ENCODE assay signal across 28 cellular contexts in the genomic region with DNA sequence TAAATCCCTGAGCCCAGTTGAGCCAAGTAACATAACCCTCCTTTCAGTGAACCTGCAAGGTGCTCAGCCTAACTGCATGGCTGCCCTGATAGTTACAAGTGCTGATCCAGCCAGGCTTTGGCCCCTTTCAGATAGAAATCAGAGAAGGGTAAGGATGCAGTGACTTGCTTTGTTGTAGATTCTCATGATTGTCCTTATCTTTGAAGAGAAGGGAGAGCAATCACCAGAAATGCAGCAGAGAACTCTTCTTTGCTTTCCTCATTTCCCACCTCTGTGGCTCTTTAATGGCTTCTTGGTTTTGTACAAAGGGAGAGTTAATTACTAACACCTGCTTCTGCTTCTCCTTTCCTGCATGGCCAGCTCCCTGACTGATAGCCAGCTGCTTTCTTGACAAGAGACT.
A peak's percentile ranks its signal among the peaks of the same experiment; 100 is the strongest.
DNase-seq lines count a peak whose midpoint lies in the region; ATAC-seq, FAIRE-seq and TF ChIP-seq lines count a peak whose summit lies in the region.
"Had no signal": no experiment of that assay in that cellular context is flagged by ENCODE, and none has a peak within 500 bp of the region (broad histone marks: within the 10 kb centered on the region; RNA-seq: fewer than 3 reads in every experiment).

No MANE protein-coding gene starts in this region.

- no peak for TF ChIP-seq POLR2A in esophagus muscularis mucosa (IDR thresholded peaks at IDR 0.05; ENCODE audit: low read depth)
- no peak for TF ChIP-seq POLR2A in HepG2 (IDR thresholded peaks at IDR 0.05; ENCODE audit: insufficient read depth in 1 of 2, low read depth in 2 of 2, low read length in 2 of 2)

- H3K4me3 Mint-ChIP-seq in GM23338 (no peak overlapping the region), type B pancreatic cell (no peak overlapping the region)
- H3K4me3 Mint-ChIP-seq: activated CD8-positive, alpha-beta memory T cell treated with anti-CD3 and anti-CD28 coated beads, Interleukin-2, amount 10 ng/mL, durations not matched to agents 7 days and 5 days; activated T-cell treated with anti-CD3 and anti-CD28 coated beads, Interleukin-2, amount 50 U/mL, for 4 hours; CD8-positive, alpha-beta memory T cell; mesothelial cell of epicardium had no signal

- no peak for FAIRE-seq in HepG2 (lab: Jason Lieb, UNC)
- FAIRE-seq: H54, K562 had no signal

- H3K27me3 Mint-ChIP-seq in GM23338 (ENCODE audit: insufficient read depth, low read depth, poor library complexity) (peaks cover 2% of the 10 kb centered on the region), type B pancreatic cell (no peaks in the 10 kb centered on the region)

- H3K4me2 ChIP-seq in GM23338 (no peak overlapping the region), HepG2 (ENCODE audit: low read depth, low read length) (no peak overlapping the region)

- peak; percentile 15 for DNase-seq in COR-L47 (lab: John Stamatoyannopoulos, UW)
- DNase-seq in GM23338 (ENCODE audit: low spot score): no peak
- DNase-seq in NCI-H69 (lab: John Stamatoyannopoulos, UW): peak; percentile 42
- peak; percentile 53 for DNase-seq in esophagus muscularis mucosa (ENCODE audit: extremely low spot score)
- DNase-seq in HepG2 (ENCODE audit: low spot score): no peak
- DNase-seq in type B pancreatic cell (ENCODE audit: extremely low spot score, unreplicated experiment): no peak
- no peak for DNase-seq in 8988T
- DNase-seq: activated CD4-positive, alpha-beta T cell treated with anti-CD3 and anti-CD28 coated beads, Interleukin-2, amount 50 U/mL, for 1 hour; activated CD8-positive, alpha-beta memory T cell treated with anti-CD3 and anti-CD28 coated beads, Interleukin-2, amount 10 ng/mL, durations not matched to agents 7 days and 5 days; activated T-cell treated with anti-CD3 and anti-CD28 coated beads, Interleukin-2, amount 50 U/mL, for 4 hours; CD8-positive, alpha-beta memory T cell; central memory CD4-positive, alpha-beta T cell; cortex of kidney; DMS153; effector memory CD4-positive, alpha-beta T cell; head of caudate nucleus; islet precursor cell; NCI-H1092 treated with DMSO at 0.1 percent for 48 hours; NCI-H774; stimulated activated CD4-positive, alpha-beta T cell treated with anti-CD3 and anti-CD28 coated beads, Interleukin-4, amount 100 ng/mL, for 24 hours; T1000; thyroid gland; WERI-Rb-1 had no signal

- no peak for TF ChIP-seq RAD21 in HepG2 (CRISPR knock-in tag; IDR thresholded peaks at IDR 0.05)

- H2AFZ ChIP-seq in GM23338 (no peak overlapping the region), HepG2 (ENCODE audit: low read length) (no peak overlapping the region)

- no peak for TF ChIP-seq EP300 in esophagus muscularis mucosa (IDR thresholded peaks at IDR 0.05)
- no peak for TF ChIP-seq EP300 in HepG2 (IDR thresholded peaks at IDR 0.05; ENCODE audit: low read depth in 2 of 2, low read length in 2 of 2)
- TF ChIP-seq EP300 in HepG2 (CRISPR knock-in tag; IDR thresholded peaks at IDR 0.05; ENCODE audit: borderline replicate concordance): no peak

- H3K9me2 ChIP-seq in GM23338 (ENCODE audit: insufficient read depth): 0 out of 2 replicates have a peak, but pooled peaks cover 2% of the 10 kb centered on the region

- ATAC-seq in GM23338: no peak
- ATAC-seq in HepG2: no peak
- ATAC-seq in HG02938 (IDR thresholded peaks at IDR 0.05; ENCODE audit: unreplicated experiment): no peak
- ATAC-seq: activated CD8-positive, alpha-beta memory T cell treated with anti-CD3 and anti-CD28 coated beads, Interleukin-2, amount 10 ng/mL, durations not matched to agents 7 days and 5 days; activated T-cell treated with anti-CD3 and anti-CD28 coated beads, Interleukin-2, amount 50 U/mL, for 4 hours; K562 had no signal

- peak overlapping the region; percentile 8; the same call in 1 of the 2 replicates for H3K27ac Mint-ChIP-seq in GM23338
- H3K27ac Mint-ChIP-seq in type B pancreatic cell: no peak overlapping the region
- H3K27ac Mint-ChIP-seq: activated CD8-positive, alpha-beta memory T cell treated with anti-CD3 and anti-CD28 coated beads, Interleukin-2, amount 10 ng/mL, durations not matched to agents 7 days and 5 days; mesothelial cell of epicardium had no signal

- no peaks in the 10 kb centered on the region for H3K4me1 Mint-ChIP-seq in GM23338
- H3K4me1 Mint-ChIP-seq in type B pancreatic cell (ENCODE audit: unreplicated experiment): peaks cover 5% of the 10 kb centered on the region
- H3K4me1 Mint-ChIP-seq: activated CD8-positive, alpha-beta memory T cell treated with anti-CD3 and anti-CD28 coated beads, Interleukin-2, amount 10 ng/mL, durations not matched to agents 7 days and 5 days; CD8-positive, alpha-beta memory T cell had no signal

- no peaks in the 10 kb centered on the region for H4K20me1 ChIP-seq in GM23338 (replicated peaks; ENCODE audit: insufficient read depth)
- no peaks in the 10 kb centered on the region for H4K20me1 ChIP-seq in HepG2 (ENCODE audit: insufficient read depth, low read length)

- in situ Hi-C loops in HepG2 (cut with HindIII; ENCODE audit: extremely low pct_ligation_motif_present, low pct_unique_long_range_greater_than_20kb): no loop called here

- no peak overlapping the region for H3K9ac ChIP-seq in HepG2 (ENCODE audit: insufficient read depth, low read depth, low read length)

- H3K9me3 ChIP-seq in esophagus muscularis mucosa (no peaks in the 10 kb centered on the region), HepG2 (ENCODE audit: low read length) (no peaks in the 10 kb centered on the region)
- H3K9me3 ChIP-seq: thyroid gland had no signal

- H3K4me1 ChIP-seq in GM23338 (ENCODE audit: insufficient read depth): no peaks in the 10 kb centered on the region
- no peaks in the 10 kb centered on the region for H3K4me1 ChIP-seq in esophagus muscularis mucosa
- no peaks in the 10 kb centered on the region for H3K4me1 ChIP-seq in HepG2 (ENCODE audit: insufficient read depth, low read length)
- H3K4me1 ChIP-seq: thyroid gland had no signal

- intact Hi-C loops in esophagus muscularis mucosa (cut with DNase I): no loop called here
- intact Hi-C loops in HepG2 (cut with micrococcal nuclease; ENCODE audit: unreplicated experiment): no loop called here

- H3K27me3 ChIP-seq in GM23338 (ENCODE audit: insufficient read depth): no peaks in the 10 kb centered on the region
- H3K27me3 ChIP-seq in esophagus muscularis mucosa: no peaks in the 10 kb centered on the region
- 0 out of 5 replicates have a peak, but pooled peaks cover 0 to 1% of the 10 kb centered on the region in 2 experiments for H3K27me3 ChIP-seq in HepG2 (ENCODE audit: control insufficient read depth in 1 of 2, insufficient read depth in 2 of 2, low read length in 2 of 2)
- H3K27me3 ChIP-seq: SJSA1, thyroid gland had no signal

- H3F3A ChIP-seq in GM23338 (replicated peaks; ENCODE audit: low read depth): no peaks in the 10 kb centered on the region

- H3K36me3 Mint-ChIP-seq in GM23338 (ENCODE audit: low read depth) (no peaks in the 10 kb centered on the region), type B pancreatic cell (peaks cover 5% of the 10 kb centered on the region)
- H3K36me3 Mint-ChIP-seq: activated CD8-positive, alpha-beta memory T cell treated with anti-CD3 and anti-CD28 coated beads, Interleukin-2, amount 10 ng/mL, durations not matched to agents 7 days and 5 days; CD8-positive, alpha-beta memory T cell had no signal

- POLR2A ChIA-PET in HepG2 (lab: Yijun Ruan, JAX): no interaction called here

- H3K36me3 ChIP-seq in GM23338 (ENCODE audit: insufficient read depth) (no peaks in the 10 kb centered on the region), esophagus muscularis mucosa (no peaks in the 10 kb centered on the region), HepG2 (replicated peaks in 1 of 2; ENCODE audit: control insufficient read depth in 1 of 2, insufficient read depth in 2 of 2, low read length in 2 of 2) (no peaks in the 10 kb centered on the region)
- H3K36me3 ChIP-seq: SJSA1, thyroid gland, WERI-Rb-1 had no signal

- BruUV-seq in HepG2 (replicated peaks; lab: Mats Ljungman, UMichigan): no TSS peak

- CTCF ChIA-PET in HepG2 (lab: Yijun Ruan, JAX; ENCODE audit: low intra/inter-chr PET ratio, low total read pairs): no interaction called here

- no peaks in the 10 kb centered on the region; the same call in 2 of the 3 replicates for H3K9me3 Mint-ChIP-seq in GM23338
- H3K9me3 Mint-ChIP-seq in type B pancreatic cell: no peaks in the 10 kb centered on the region
- H3K9me3 Mint-ChIP-seq: activated T-cell treated with anti-CD3 and anti-CD28 coated beads, Interleukin-2, amount 50 U/mL, for 4 hours had no signal

- H3K4me3 ChIP-seq in GM23338 (no peak overlapping the region), esophagus muscularis mucosa (no peak overlapping the region), HepG2 (replicated peaks in 1 of 3; ENCODE audit: insufficient read depth in 1 of 3, low read depth in 2 of 3, low read length in 3 of 3) (no peak overlapping the region)
- H3K4me3 ChIP-seq: K562, SJSA1, thyroid gland had no signal

- H3K27ac ChIP-seq in GM23338 (ENCODE audit: low read depth) (no peak overlapping the region), esophagus muscularis mucosa (replicated peaks in 1 of 4) (no peak overlapping the region), HepG2 (ENCODE audit: extremely low read length, insufficient read depth, low read length) (no peak overlapping the region)
- H3K27ac ChIP-seq: SJSA1, thyroid gland, WERI-Rb-1 had no signal

- no peak for TF ChIP-seq CTCF in GM23338 (conservative IDR thresholded peaks at IDR 0.05; ENCODE audit: low read depth in 2 of 2)
- no peak for TF ChIP-seq CTCF in esophagus muscularis mucosa (IDR thresholded peaks at IDR 0.05)
- no peak for TF ChIP-seq CTCF in HepG2 (CRISPR knock-in tag; IDR thresholded peaks at IDR 0.05)
- TF ChIP-seq CTCF in type B pancreatic cell (conservative IDR thresholded peaks at IDR 0.05): no peak

- H3K79me2 ChIP-seq in GM23338 (replicated peaks; ENCODE audit: insufficient read depth): no peaks in the 10 kb centered on the region
- H3K79me2 ChIP-seq in HepG2 (ENCODE audit: insufficient read depth, low read length): no peaks in the 10 kb centered on the region

TF ChIP-seq in HepG2, 621 proteins besides CTCF, POLR2A, EP300 and RAD21 (continues in another document):
- TF ChIP-seq TCF7L2 (IDR thresholded peaks at IDR 0.05; ENCODE audit: low read depth, low read length): no peak
- no peak for TF ChIP-seq FOXA1 (IDR thresholded peaks at IDR 0.05)
- no peak for TF ChIP-seq FOXA1 (CRISPR knock-in tag; IDR thresholded peaks at IDR 0.05)
- no peak for TF ChIP-seq NR2F2 (IDR thresholded peaks at IDR 0.05; ENCODE audit: borderline replicate concordance, low read depth)
- no peak for TF ChIP-seq ZNF292 (CRISPR knock-in tag; IDR thresholded peaks at IDR 0.05; ENCODE audit: borderline replicate concordance, low read depth)

Comparison
In these comparisons a context has a peak if more than half of its experiments do, and no peak if none do; other contexts are left out.
1. DNase-seq: peak in COR-L47 (single experiment), NCI-H69 (single experiment) and esophagus muscularis mucosa (single experiment); none in GM23338 (single experiment), HepG2 (single experiment), type B pancreatic cell (single experiment) and 8988T (single experiment).